ENCODE assay signal across 16 cellular contexts in genomic region chr14:69487771-69488170, GRCh38. TPM values are rescaled to one million over a fixed set of nuclear protein-coding genes. Genes with fewer than 3 reads are reported as not detected.
A peak's percentile ranks its signal among the peaks of the same experiment; 100 is the strongest.
DNase-seq lines count a peak whose midpoint lies in the region; TF ChIP-seq lines count a peak whose summit lies in the region.
"Had no signal": no experiment of that assay in that cellular context is flagged by ENCODE, and none has a peak within 500 bp of the region (broad histone marks: within the 10 kb centered on the region; RNA-seq: fewer than 3 reads in every experiment).

No MANE protein-coding gene starts in this region.

- H2AFZ ChIP-seq in neural progenitor cell (replicated peaks), result no peak overlapping the region

- H3K9ac ChIP-seq in BLaER1 (no peak overlapping the region), neural progenitor cell (no peak overlapping the region)

- peak overlapping the region; percentile 51 for H3K4me2 ChIP-seq in BLaER1
- H3K4me2 ChIP-seq in neural progenitor cell, result peak overlapping the region; percentile 43

- H3K9me3 ChIP-seq in BLaER1, result no peaks in the 10 kb centered on the region
- H3K9me3 ChIP-seq in neural progenitor cell (ENCODE audit: low read depth), result no peaks in the 10 kb centered on the region
- H3K9me3 ChIP-seq: BE2C, HAP-1 had no signal

- TF ChIP-seq CTCF in chondrocyte (IDR thresholded peaks at IDR 0.05) (no peak), neural progenitor cell (IDR thresholded peaks at IDR 0.05) (no peak)

- peak; percentile 37 for DNase-seq in chondrocyte (ENCODE audit: low spot score)
- DNase-seq in neural progenitor cell (ENCODE audit: low spot score), result peak; percentile 42
- no peak for DNase-seq in NOMO-1 treated with dmso at 0.1 percent for 144 hours (lab: John Stamatoyannopoulos, UW; ENCODE audit: unreplicated experiment)
- no peak for DNase-seq in GM19238 (ENCODE audit: insufficient read length, low spot score)
- DNase-seq in NCI-H446 treated with DMSO at 0.1 percent for 48 hours (lab: John Stamatoyannopoulos, UW), result no peak
- DNase-seq: ACHN; BE2C; CD4-positive, alpha-beta memory T cell; DMS153; DMS79; GDM1 had no signal

- peaks cover 4% of the 10 kb centered on the region for H3K4me1 Mint-ChIP-seq in chondrocyte (ENCODE audit: low read depth)
- peaks cover 37% of the 10 kb centered on the region for H3K4me1 Mint-ChIP-seq in neural progenitor cell
- H3K4me1 Mint-ChIP-seq: CD14-positive monocyte had no signal

- peaks cover 9% of the 10 kb centered on the region for H3F3A ChIP-seq in neural progenitor cell (ENCODE audit: low read depth)

- no peaks in the 10 kb centered on the region for H3K79me2 ChIP-seq in neural progenitor cell (ENCODE audit: low read depth)

- no peak overlapping the region for H3K27ac Mint-ChIP-seq in chondrocyte (ENCODE audit: unreplicated experiment)
- no peak overlapping the region for H3K27ac Mint-ChIP-seq in neural progenitor cell
- H3K27ac Mint-ChIP-seq: CD4-positive, alpha-beta memory T cell had no signal

- peaks cover 30% of the 10 kb centered on the region for H3K27me3 Mint-ChIP-seq in chondrocyte (ENCODE audit: low read depth)
- peaks cover 42% of the 10 kb centered on the region for H3K27me3 Mint-ChIP-seq in neural progenitor cell (ENCODE audit: insufficient read depth, low read depth)

- peaks cover 34% of the 10 kb centered on the region for H3K4me1 ChIP-seq in BLaER1
- H3K4me1 ChIP-seq in neural progenitor cell, result peaks cover 29% of the 10 kb centered on the region
- H3K4me1 ChIP-seq: BE2C, HAP-1 had no signal

- no peaks in the 10 kb centered on the region for H3K36me3 Mint-ChIP-seq in chondrocyte (ENCODE audit: low read depth)
- H3K36me3 Mint-ChIP-seq in neural progenitor cell, result no peaks in the 10 kb centered on the region
- H3K36me3 Mint-ChIP-seq: CD14-positive monocyte; CD4-positive, alpha-beta memory T cell had no signal

- no peak overlapping the region for H3K4me3 Mint-ChIP-seq in chondrocyte (ENCODE audit: unreplicated experiment)
- no peak overlapping the region for H3K4me3 Mint-ChIP-seq in neural progenitor cell

- H3K36me3 ChIP-seq in BLaER1, result no peaks in the 10 kb centered on the region
- no peaks in the 10 kb centered on the region for H3K36me3 ChIP-seq in neural progenitor cell
- H3K36me3 ChIP-seq: BE2C, HAP-1 had no signal

- no peak overlapping the region for H3K4me3 ChIP-seq in BLaER1
- H3K4me3 ChIP-seq in neural progenitor cell, result no peak overlapping the region
- H3K4me3 ChIP-seq: HAP-1 had no signal

- no peak overlapping the region for H3K27ac ChIP-seq in BLaER1
- no peak overlapping the region for H3K27ac ChIP-seq in neural progenitor cell

- no peaks in the 10 kb centered on the region for H3K9me3 Mint-ChIP-seq in chondrocyte (ENCODE audit: low read depth)
- no peaks in the 10 kb centered on the region for H3K9me3 Mint-ChIP-seq in neural progenitor cell
- H3K9me3 Mint-ChIP-seq: CD4-positive, alpha-beta memory T cell had no signal

- peaks cover 18% of the 10 kb centered on the region; the same call in 1 of the 2 replicates for H4K20me1 ChIP-seq in BLaER1
- H4K20me1 ChIP-seq in neural progenitor cell (ENCODE audit: low read depth), result peaks cover 42% of the 10 kb centered on the region

- peaks cover 42% of the 10 kb centered on the region for H3K27me3 ChIP-seq in BLaER1
- peaks cover 75% of the 10 kb centered on the region for H3K27me3 ChIP-seq in neural progenitor cell

RNA-seq across cellular contexts. Expression of gene PLEKHD1, which starts 3.2 kb away (rescaled TPM):
- total RNA-seq in chondrocyte, result 0.08 to 0.15 TPM (median 0.10 TPM) in 3 replicates
- total RNA-seq in neural progenitor cell (ENCODE audit: low replicate concordance), result not detected in 2 replicates
- total RNA-seq: A172, H4 had no signal

Comparison
In these comparisons a context has a peak if more than half of its experiments do, and no peak if none do; other contexts are left out.
1. DNase-seq: peak in chondrocyte (single experiment) and neural progenitor cell (single experiment); none in NOMO-1 treated with dmso at 0.1 percent for 144 hours (single experiment), GM19238 (single experiment) and NCI-H446 treated with DMSO at 0.1 percent for 48 hours (single experiment).